In the genomic region with DNA sequence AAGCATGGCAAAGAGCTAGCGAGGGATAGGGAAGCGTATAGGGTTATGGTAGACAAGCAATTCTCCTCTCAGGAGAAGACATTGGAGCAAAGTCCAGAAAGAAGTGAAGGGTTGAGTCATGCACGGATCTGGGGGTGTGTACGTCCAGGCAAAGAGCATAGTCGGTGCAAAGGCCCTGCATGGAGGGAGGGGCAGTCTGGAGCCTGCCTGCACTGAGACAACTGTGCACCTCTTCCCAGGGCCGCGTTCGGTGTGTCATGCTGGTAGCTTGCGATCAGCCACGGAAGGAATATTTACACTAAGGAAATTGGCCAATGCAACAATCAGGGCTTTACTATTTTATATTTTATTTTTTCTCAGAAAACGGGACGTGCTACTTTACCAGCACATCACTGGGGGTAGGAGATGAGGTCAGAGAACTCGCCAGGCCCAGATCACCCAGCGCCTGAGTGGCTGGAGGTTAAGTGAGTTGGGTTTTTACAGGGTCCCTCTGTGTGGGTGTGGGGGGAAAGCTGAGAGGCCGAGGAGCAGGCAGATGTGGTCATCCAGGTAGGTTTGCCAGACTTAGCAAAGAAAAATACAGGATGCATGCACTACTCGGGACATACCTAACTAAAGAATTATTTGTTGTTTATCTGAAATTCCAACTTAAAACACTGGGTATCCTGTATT, we compare ENCODE assay signal across 19 cellular contexts. TPM values are rescaled to one million over a fixed set of nuclear protein-coding genes. Genes with fewer than 3 reads are reported as not detected.
DNase-seq lines count a peak whose midpoint lies in the region; ATAC-seq and TF ChIP-seq lines count a peak whose summit lies in the region.
"Had no signal": no experiment of that assay in that cellular context is flagged by ENCODE, and none has a peak within 500 bp of the region (broad histone marks: within the 10 kb centered on the region; RNA-seq: fewer than 3 reads in every experiment).

No MANE protein-coding gene starts in this region.

- intact Hi-C loops in esophagus squamous epithelium (cut with DNase I) = loop anchor here (10.0 kb wide), 1 partner anchor 396 kb away; no protein-coding TSS in a partner anchor

- H3K27me3 Mint-ChIP-seq in activated T-cell treated with anti-CD3 and anti-CD28 coated beads, Interleukin-2, amount 50 U/mL, for 24 hours = no peaks in the 10 kb centered on the region
- H3K27me3 Mint-ChIP-seq in stimulated activated memory B cell treated with anti-CD40 and anti-IgM and Interleukin-4, amounts not matched to agents 10 μg/mL and 1 μg/mL and 100 μg/mL, for 72 hours = no peaks in the 10 kb centered on the region
- H3K27me3 Mint-ChIP-seq: brain had no signal

- H3K36me3 ChIP-seq in Peyer's patch (no peaks in the 10 kb centered on the region), esophagus squamous epithelium (no peaks in the 10 kb centered on the region)

- no peaks in the 10 kb centered on the region for H3K36me3 Mint-ChIP-seq in activated T-cell treated with anti-CD3 and anti-CD28 coated beads, Interleukin-2, amount 50 U/mL, for 24 hours (ENCODE audit: low read depth)
- H3K36me3 Mint-ChIP-seq in stimulated activated memory B cell treated with anti-CD40 and anti-IgM and Interleukin-4, amounts not matched to agents 10 μg/mL and 1 μg/mL and 100 μg/mL, for 72 hours = no peaks in the 10 kb centered on the region
- H3K36me3 Mint-ChIP-seq: activated naive CD4-positive, alpha-beta T cell treated with anti-CD3 and anti-CD28 coated beads, Interleukin-2, amount 50 U/mL, for 24 hours had no signal

- peaks cover 0 to 18% (median 4%) of the 10 kb centered on the region in 4 donors for H3K4me1 ChIP-seq in Peyer's patch
- H3K4me1 ChIP-seq in esophagus squamous epithelium = peaks cover 0 to 38% (median 14%) of the 10 kb centered on the region in 3 donors

- 89% methylated on average over 15 to 16 of the region's 16 CpGs for WGBS in esophagus squamous epithelium, 2 donors

- no peaks in the 10 kb centered on the region for H3K9me3 Mint-ChIP-seq in activated T-cell treated with anti-CD3 and anti-CD28 coated beads, Interleukin-2, amount 50 U/mL, for 24 hours
- H3K9me3 Mint-ChIP-seq in stimulated activated memory B cell treated with anti-CD40 and anti-IgM and Interleukin-4, amounts not matched to agents 10 μg/mL and 1 μg/mL and 100 μg/mL, for 72 hours = no peaks in the 10 kb centered on the region
- H3K9me3 Mint-ChIP-seq: activated naive CD4-positive, alpha-beta T cell treated with anti-CD3 and anti-CD28 coated beads, Interleukin-2, amount 50 U/mL, for 24 hours; brain; neural crest cell; stimulated activated naive CD8-positive, alpha-beta T cell treated with anti-CD3 and anti-CD28 coated beads, Interleukin-15, amount 100 ng/mL, for 72 hours had no signal

- H3K9me3 ChIP-seq in Peyer's patch (no peaks in the 10 kb centered on the region), esophagus squamous epithelium (no peaks in the 10 kb centered on the region)

- peak overlapping the region; percentile 40 for H3K27ac Mint-ChIP-seq in activated T-cell treated with anti-CD3 and anti-CD28 coated beads, Interleukin-2, amount 50 U/mL, for 24 hours
- peak overlapping the region; percentile 80 for H3K27ac Mint-ChIP-seq in stimulated activated memory B cell treated with anti-CD40 and anti-IgM and Interleukin-4, amounts not matched to agents 10 μg/mL and 1 μg/mL and 100 μg/mL, for 72 hours
- H3K27ac Mint-ChIP-seq: activated naive CD4-positive, alpha-beta T cell treated with anti-CD3 and anti-CD28 coated beads, Interleukin-2, amount 50 U/mL, for 24 hours had no signal

- H3K27me3 ChIP-seq in Peyer's patch (no peaks in the 10 kb centered on the region), esophagus squamous epithelium (no peaks in the 10 kb centered on the region)

- no peak overlapping the region for H3K4me3 Mint-ChIP-seq in activated T-cell treated with anti-CD3 and anti-CD28 coated beads, Interleukin-2, amount 50 U/mL, for 24 hours
- H3K4me3 Mint-ChIP-seq in stimulated activated memory B cell treated with anti-CD40 and anti-IgM and Interleukin-4, amounts not matched to agents 10 μg/mL and 1 μg/mL and 100 μg/mL, for 72 hours = no peak overlapping the region
- H3K4me3 Mint-ChIP-seq: neural crest cell had no signal

- DNase-seq in activated T-cell treated with anti-CD3 and anti-CD28 coated beads, Interleukin-2, amount 50 U/mL, for 24 hours = no peak
- DNase-seq in activated T-cell treated with anti-CD3 and anti-CD28 coated beads, Interleukin-2, amount 50 U/mL, for 1 hour = no peak
- DNase-seq in Peyer's patch = peak in 2 of 3 donors; percentile 76 to 81
- no peak for DNase-seq in esophagus squamous epithelium (lab: John Stamatoyannopoulos, UW)
- DNase-seq in HK-2 (ENCODE audit: unreplicated experiment) = no peak
- no peak for DNase-seq in HuH-7 (ENCODE audit: low spot score)
- no peak for DNase-seq in kidney glomerular epithelial cell (lab: John Stamatoyannopoulos, UW)
- DNase-seq: NCI-H1694; SHP77 treated with DMSO at 0.1 percent for 48 hours; stimulated activated naive CD8-positive, alpha-beta T cell treated with anti-CD3 and anti-CD28 coated beads, Interleukin-15, amount 100 ng/mL, for 72 hours had no signal

- peaks cover 34% of the 10 kb centered on the region for H3K4me1 Mint-ChIP-seq in activated T-cell treated with anti-CD3 and anti-CD28 coated beads, Interleukin-2, amount 50 U/mL, for 24 hours (ENCODE audit: low read depth)
- H3K4me1 Mint-ChIP-seq in stimulated activated memory B cell treated with anti-CD40 and anti-IgM and Interleukin-4, amounts not matched to agents 10 μg/mL and 1 μg/mL and 100 μg/mL, for 72 hours = peaks cover 59% of the 10 kb centered on the region

- TF ChIP-seq CTCF in Peyer's patch (IDR thresholded peaks at IDR 0.05) (no peak), esophagus squamous epithelium (IDR thresholded peaks at IDR 0.05) (no peak)

- ATAC-seq in stimulated activated memory B cell treated with anti-CD40 and anti-IgM and Interleukin-4, amounts not matched to agents 10 μg/mL and 1 μg/mL and 100 μg/mL, for 72 hours = no peak

- H3K27ac ChIP-seq in Peyer's patch = peak overlapping the region in 2 of 4 donors; percentile 17 to 34
- H3K27ac ChIP-seq in esophagus squamous epithelium = peak overlapping the region in 3 of 4 donors; percentile 4 to 63 (median 62)

- TF ChIP-seq POLR2A in Peyer's patch (IDR thresholded peaks at IDR 0.05) (no peak), esophagus squamous epithelium (IDR thresholded peaks at IDR 0.05) (no peak)

- H3K4me3 ChIP-seq in Peyer's patch (no peak overlapping the region), esophagus squamous epithelium (no peak overlapping the region)
- H3K4me3 ChIP-seq: lung had no signal

RNA-seq across cellular contexts. Expression of gene B9D1, which starts 6.7 kb away (rescaled TPM):
- 10 to 100 TPM in 1 of 4 donors, 1 to 10 TPM in 2, not detected in 1; 4.5 to 15.7 (median 5.6) TPM for total RNA-seq in Peyer's patch
- 10 to 100 TPM in 3 of 4 donors, 1 to 10 TPM in 1; 9.2 to 24.5 (median 13.0) TPM for total RNA-seq in esophagus squamous epithelium

RNA-seq across cellular contexts. Expression of gene MAPK7, which starts 9.1 kb away (rescaled TPM):
- 10 to 100 TPM; 35.0 to 60.7 (median 46.5) TPM for total RNA-seq in Peyer's patch
- 10 to 100 TPM; 22.6 to 39.7 (median 28.1) TPM for total RNA-seq in esophagus squamous epithelium

RNA-seq across cellular contexts. Expression of gene MFAP4, which starts 17.7 kb away (rescaled TPM):
- 10 to 100 TPM; 12.6 to 70.8 (median 43.9) TPM for total RNA-seq in Peyer's patch
- 100 to 1,000 TPM in 1 of 4 donors, 10 to 100 TPM in 2, 1 to 10 TPM in 1; 4.3 to 365 (median 21.6) TPM for total RNA-seq in esophagus squamous epithelium
- total RNA-seq: dermis microvascular lymphatic vessel endothelial cell, G401, MCF 10A, NCI-H460 had no signal

RNA-seq across cellular contexts. Expression of gene RNF112, which starts 41.8 kb away (rescaled TPM):
- total RNA-seq in Peyer's patch (10 to 100 TPM in 1 of 4 donors, 1 to 10 TPM in 3; 1.2 to 47.0 (median 2.0) TPM), esophagus squamous epithelium (1 to 10 TPM in 1 of 4 donors, under 1 TPM in 2, not detected in 1; 0.45 to 1.5 (median 0.92) TPM)
- total RNA-seq: G401, MCF 10A had no signal

Comparison
In these comparisons a context has a peak if more than half of its experiments do, and no peak if none do; other contexts are left out.
1. DNase-seq: peak in Peyer's patch (2 of 3); none in activated T-cell treated with anti-CD3 and anti-CD28 coated beads, Interleukin-2, amount 50 U/mL, for 24 hours (single experiment), activated T-cell treated with anti-CD3 and anti-CD28 coated beads, Interleukin-2, amount 50 U/mL, for 1 hour (single experiment), esophagus squamous epithelium (single experiment), HK-2 (single experiment), HuH-7 (single experiment) and kidney glomerular epithelial cell (single experiment).